ENCODE assay signal across 8 cellular contexts in genomic region chr9:135478858-135479468, GRCh38. TPM values are rescaled to one million over a fixed set of nuclear protein-coding genes. Genes with fewer than 3 reads are reported as not detected.
DNase-seq lines count a peak whose midpoint lies in the region; ATAC-seq and TF ChIP-seq lines count a peak whose summit lies in the region.

No MANE protein-coding gene starts in this region.

- peak; percentile 35 for TF ChIP-seq POLR2A in right lobe of liver (IDR thresholded peaks at IDR 0.05)
- no peak for TF ChIP-seq POLR2A in testis (IDR thresholded peaks at IDR 0.05)

- WGBS in right lobe of liver (ENCODE audit: insufficient coverage, low coverage, low lambda C conversion rate, missing lambda C conversion rate), result 0% methylated on average over 9 of the region's 62 CpGs
- WGBS in testis, 2 donors, result 2 to 24% methylated on average over 3 to 45 of the region's 62 CpGs

- TF ChIP-seq CTCF in right lobe of liver (IDR thresholded peaks at IDR 0.05) (peak in 2 of 4 donors; percentile 16 to 19), testis (IDR thresholded peaks at IDR 0.05) (no peak)

- H3K4me1 Mint-ChIP-seq in activated CD4-positive, alpha-beta T cell treated with anti-CD3 and anti-CD28 coated beads, Interleukin-2, amount 10 ng/mL, durations not matched to agents 24 days and 14 days, result peaks cover 3% of the 10 kb centered on the region

- intact Hi-C loops in activated CD4-positive, alpha-beta T cell treated with anti-CD3 and anti-CD28 coated beads, Interleukin-2, amount 10 ng/mL, durations not matched to agents 24 days and 14 days (cut with micrococcal nuclease), result no loop called here
- intact Hi-C loops in right lobe of liver (cut with DNase I) (no loop called here), testis (cut with DNase I; ENCODE audit: low total_unique reads) (no loop called here)

- H3K9me3 ChIP-seq in right lobe of liver (no peaks in the 10 kb centered on the region), testis (no peaks in the 10 kb centered on the region)

- no peaks in the 10 kb centered on the region for H3K9me3 Mint-ChIP-seq in activated CD4-positive, alpha-beta T cell treated with anti-CD3 and anti-CD28 coated beads, Interleukin-2, amount 10 ng/mL, durations not matched to agents 24 days and 14 days

- peak overlapping the region; percentile 69 for H3K27ac Mint-ChIP-seq in activated CD4-positive, alpha-beta T cell treated with anti-CD3 and anti-CD28 coated beads, Interleukin-2, amount 10 ng/mL, durations not matched to agents 24 days and 14 days

- H3K36me3 ChIP-seq in right lobe of liver (peaks cover 0 to 2% (median under 1%) of the 10 kb centered on the region in 4 donors), testis (ENCODE audit: low read depth, missing control alignments) (no peaks in the 10 kb centered on the region)

- DNase-seq in activated CD4-positive, alpha-beta T cell treated with anti-CD3 and anti-CD28 coated beads, Interleukin-2, amount 10 ng/mL, durations not matched to agents 24 days and 14 days, result no peak
- DNase-seq in activated CD4-positive, alpha-beta T cell treated with anti-CD3 and anti-CD28 coated beads for 1 hour, result no peak
- DNase-seq in RPMI8226 (peak; percentile 84), ecto neural progenitor cell (ENCODE audit: low spot score) (peak; percentile 67), right lobe of liver (peak; percentile 40 to 73 (median 70)), testis (peak; percentile 69), dedifferentiated amniotic fluid mesenchymal stem cell (ENCODE audit: extremely low spot score) (no peak), NCI-H2081 treated with DMSO at 0.1 percent for 48 hours (lab: John Stamatoyannopoulos, UW) (no peak)

- H3K4me1 ChIP-seq in right lobe of liver (peaks cover 0 to 3% (median 0%) of the 10 kb centered on the region in 4 donors), testis (peaks cover 6% of the 10 kb centered on the region)

- H3K27me3 ChIP-seq in right lobe of liver (no peaks in the 10 kb centered on the region), testis (no peaks in the 10 kb centered on the region)

- peaks cover 51% of the 10 kb centered on the region for H3K27me3 Mint-ChIP-seq in activated CD4-positive, alpha-beta T cell treated with anti-CD3 and anti-CD28 coated beads, Interleukin-2, amount 10 ng/mL, durations not matched to agents 24 days and 14 days

- H3K4me3 Mint-ChIP-seq in activated CD4-positive, alpha-beta T cell treated with anti-CD3 and anti-CD28 coated beads, Interleukin-2, amount 10 ng/mL, durations not matched to agents 24 days and 14 days, result peak overlapping the region; percentile 83

- peak overlapping the region; percentile 60 to 62 (median 62) for H3K4me3 ChIP-seq in right lobe of liver
- H3K4me3 ChIP-seq in testis, result peak overlapping the region; percentile 59 to 60

- ATAC-seq in right lobe of liver, result peak; percentile 77 to 83 (median 78)

- peak overlapping the region in 2 of 3 donors; percentile 61 to 65 for H3K27ac ChIP-seq in right lobe of liver
- H3K27ac ChIP-seq in testis, result peak overlapping the region; percentile 39 to 75

- H3K36me3 Mint-ChIP-seq in activated CD4-positive, alpha-beta T cell treated with anti-CD3 and anti-CD28 coated beads, Interleukin-2, amount 10 ng/mL, durations not matched to agents 24 days and 14 days (ENCODE audit: low read depth), result peaks cover 2% of the 10 kb centered on the region

RNA-seq across cellular contexts. Expression of gene PPP1R26, which starts 0.6 kb away (rescaled TPM):
- 0.69 and 0.82 TPM in 2 replicates for total RNA-seq in activated CD4-positive, alpha-beta T cell treated with anti-CD3 and anti-CD28 coated beads, Interleukin-2, amount 10 ng/mL, durations not matched to agents 24 days and 14 days
- total RNA-seq in right lobe of liver (1 to 10 TPM; 5.1 to 9.0 (median 7.7) TPM), testis (10 to 100 TPM; 33.1 to 38.8 TPM)
- 15.6 TPM for polyA plus RNA-seq in testis (ENCODE audit: insufficient read depth, low read depth, low replicate concordance)

RNA-seq across cellular contexts. Expression of gene MRPS2, which starts 21.5 kb away (rescaled TPM):
- total RNA-seq in activated CD4-positive, alpha-beta T cell treated with anti-CD3 and anti-CD28 coated beads, Interleukin-2, amount 10 ng/mL, durations not matched to agents 24 days and 14 days, result 66.4 and 69.7 TPM in 2 replicates
- total RNA-seq in right lobe of liver (10 to 100 TPM; 24.7 to 56.8 (median 30.5) TPM), testis (10 to 100 TPM; 35.9 to 40.4 TPM)
- 34.7 TPM for polyA plus RNA-seq in testis (ENCODE audit: insufficient read depth, low read depth, low replicate concordance)

RNA-seq across cellular contexts. Expression of gene LCN1, which starts 42.3 kb away (rescaled TPM):
- total RNA-seq in activated CD4-positive, alpha-beta T cell treated with anti-CD3 and anti-CD28 coated beads, Interleukin-2, amount 10 ng/mL, durations not matched to agents 24 days and 14 days, result not detected in 2 replicates
- total RNA-seq in right lobe of liver, result not detected
- total RNA-seq in testis, result not detected
- polyA plus RNA-seq in testis (ENCODE audit: insufficient read depth, low read depth, low replicate concordance), result 2.7 TPM

Comparison
In these comparisons a context has a peak if more than half of its experiments do, and no peak if none do; other contexts are left out.
1. DNase-seq: peak in RPMI8226 (single experiment), ecto neural progenitor cell (single experiment), right lobe of liver (3 of 3) and testis (single experiment); none in activated CD4-positive, alpha-beta T cell treated with anti-CD3 and anti-CD28 coated beads, Interleukin-2, amount 10 ng/mL, durations not matched to agents 24 days and 14 days (single experiment), activated CD4-positive, alpha-beta T cell treated with anti-CD3 and anti-CD28 coated beads for 1 hour (single experiment), dedifferentiated amniotic fluid mesenchymal stem cell (single experiment) and NCI-H2081 treated with DMSO at 0.1 percent for 48 hours (single experiment).